In the genomic region with DNA sequence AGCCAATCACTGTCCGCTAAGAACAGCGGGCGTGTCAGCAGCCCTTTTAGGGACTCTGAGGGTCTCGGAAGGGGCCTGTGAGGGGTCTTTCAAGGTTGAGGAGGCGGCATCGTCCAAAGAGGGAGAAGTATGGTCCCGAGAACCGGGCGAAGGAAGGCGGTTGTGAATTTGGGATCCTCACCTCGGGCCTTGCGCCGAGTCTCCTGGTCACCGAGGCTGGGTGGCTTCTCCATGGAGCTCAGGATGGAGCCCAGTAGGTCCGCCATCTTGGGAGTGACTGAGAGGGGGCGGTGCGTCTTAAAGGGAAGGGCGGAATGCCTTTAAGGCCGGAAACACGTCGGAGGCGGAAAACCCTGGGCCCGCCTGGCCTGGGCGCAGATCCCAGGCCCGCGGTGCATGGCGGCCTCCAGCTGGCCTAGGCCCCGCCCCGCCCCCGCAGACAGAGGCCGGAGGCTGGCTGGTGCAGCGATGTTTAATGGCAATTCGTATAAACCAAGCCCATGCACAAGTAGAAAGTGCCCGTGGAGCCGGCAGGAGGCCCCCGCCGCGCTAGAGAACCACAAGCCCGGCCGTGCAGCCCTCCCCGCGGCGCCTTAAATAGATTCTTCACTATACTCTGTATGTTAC, we compare ENCODE assay signal across 8 cellular contexts. TPM values are rescaled to one million over a fixed set of nuclear protein-coding genes. Genes with fewer than 3 reads are reported as not detected.
DNase-seq lines count a peak whose midpoint lies in the region; ATAC-seq and TF ChIP-seq lines count a peak whose summit lies in the region.

A gene with protein sequence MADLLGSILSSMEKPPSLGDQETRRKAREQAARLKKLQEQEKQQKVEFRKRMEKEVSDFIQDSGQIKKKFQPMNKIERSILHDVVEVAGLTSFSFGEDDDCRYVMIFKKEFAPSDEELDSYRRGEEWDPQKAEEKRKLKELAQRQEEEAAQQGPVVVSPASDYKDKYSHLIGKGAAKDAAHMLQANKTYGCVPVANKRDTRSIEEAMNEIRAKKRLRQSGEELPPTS (minus strand): TSS at position 279 of the 627 bp plus-strand sequence. CDS start 13 bp downstream, at position 266.

- H3K4me1 ChIP-seq in adrenal gland (replicated peaks in 1 of 2) (peaks cover 19 to 35% of the 10 kb centered on the region in 2 donors), heart right ventricle (peaks cover 11 to 48% (median 40%) of the 10 kb centered on the region in 9 donors), upper lobe of right lung (peaks cover 25% of the 10 kb centered on the region)

- H3K9me3 ChIP-seq in adrenal gland (replicated peaks in 1 of 3) (no peaks in the 10 kb centered on the region), heart right ventricle (no peaks in the 10 kb centered on the region), upper lobe of right lung (no peaks in the 10 kb centered on the region)

- H3K4me1 Mint-ChIP-seq in progenitor cell of endocrine pancreas (ENCODE audit: low read depth) = peaks cover 23% of the 10 kb centered on the region

- H3K27me3 Mint-ChIP-seq in progenitor cell of endocrine pancreas = no peaks in the 10 kb centered on the region

- in situ Hi-C loops in GM13977 (cut with MboI; ENCODE audit: low pct_unique_long_range_greater_than_20kb, low sequenced_read_pairs, unreplicated experiment) = loop anchor here (10.0 kb wide), 1 partner anchor 97 kb away; no protein-coding TSS in a partner anchor

- H3K27me3 ChIP-seq in adrenal gland (no peaks in the 10 kb centered on the region), heart right ventricle (no peaks in the 10 kb centered on the region), upper lobe of right lung (no peaks in the 10 kb centered on the region)

- ATAC-seq in HG02852 (IDR thresholded peaks at IDR 0.05; ENCODE audit: unreplicated experiment) (peak; percentile 59), heart right ventricle (peak; percentile 78 to 91 (median 86)), upper lobe of right lung (peak; percentile 87)

- H3K36me3 Mint-ChIP-seq in progenitor cell of endocrine pancreas (ENCODE audit: insufficient read depth) = peaks cover 13% of the 10 kb centered on the region

- peak within 1 kb of the TSS; percentile 90 to 99 (median 97) for H3K27ac ChIP-seq in adrenal gland
- H3K27ac ChIP-seq in heart right ventricle = peak within 1 kb of the TSS; percentile 89 to 97 (median 96)
- H3K27ac ChIP-seq in upper lobe of right lung = peak within 1 kb of the TSS; percentile 96

- H3K36me3 ChIP-seq in adrenal gland (replicated peaks in 1 of 2) (peaks cover 0 to 21% of the 10 kb centered on the region in 2 donors), heart right ventricle (peaks cover 0 to 56% (median 14%) of the 10 kb centered on the region in 9 donors), upper lobe of right lung (peaks cover 21% of the 10 kb centered on the region)

- intact Hi-C loops in adrenal gland (cut with DNase I) = no loop called here
- intact Hi-C loops in heart right ventricle (cut with DNase I) = loop anchor here in 7 of 10 donors (1.0 to 5.0 kb wide), 9 partner anchors 17 to 60 kb away; a partner anchor contains a TSS
- intact Hi-C loops in upper lobe of right lung (cut with DNase I) = no loop called here

- H3K9me3 Mint-ChIP-seq in progenitor cell of endocrine pancreas (ENCODE audit: low read depth) = no peaks in the 10 kb centered on the region

- TF ChIP-seq POLR2A in adrenal gland (IDR thresholded peaks at IDR 0.05) = peak; percentile 78 to 80

- TF ChIP-seq CTCF in GM13977 (IDR thresholded peaks at IDR 0.05; ENCODE audit: extremely low read depth, insufficient read depth, missing control alignments) (no peak), adrenal gland (IDR thresholded peaks at IDR 0.05) (peak in 1 of 6 experiments; percentile 11), heart right ventricle (IDR thresholded peaks at IDR 0.05) (peak in 3 of 9 donors; percentile 16 to 41 (median 29)), progenitor cell of endocrine pancreas (IDR thresholded peaks at IDR 0.05; ENCODE audit: unreplicated experiment) (no peak), upper lobe of right lung (IDR thresholded peaks at IDR 0.05) (no peak)

- peak; percentile 97 for DNase-seq in GM13977 (ENCODE audit: low spot score)
- DNase-seq in NCI-H1436 treated with DMSO at 0.1 percent for 48 hours (lab: John Stamatoyannopoulos, UW) = peak; percentile 77
- DNase-seq in T-helper 1 cell = peak; percentile 86 to 97 (median 89)
- DNase-seq in adrenal gland = peak; percentile 93 to 98 (median 95)
- DNase-seq in heart right ventricle = peak; percentile 92 to 94
- peak; percentile 94 for DNase-seq in progenitor cell of endocrine pancreas (ENCODE audit: low spot score, unreplicated experiment)
- DNase-seq in upper lobe of right lung = peak; percentile 96

- peak within 1 kb of the TSS; percentile 81 to 93 (median 86) for H3K4me3 ChIP-seq in adrenal gland
- peak within 1 kb of the TSS; percentile 53 to 82 (median 72) for H3K4me3 ChIP-seq in heart right ventricle
- H3K4me3 ChIP-seq in upper lobe of right lung = peak within 1 kb of the TSS; percentile 71

- WGBS in adrenal gland, 4 donors = 0 to 1% (median 0%) methylated on average over 10 to 43 of the region's 43 CpGs
- 0% methylated on average over 43 of the region's 43 CpGs for WGBS in heart right ventricle, 2 donors

- no peak within 1 kb of the TSS for H3K27ac Mint-ChIP-seq in progenitor cell of endocrine pancreas

- no peak within 1 kb of the TSS for H3K4me3 Mint-ChIP-seq in progenitor cell of endocrine pancreas (ENCODE audit: low read depth)

RNA-seq across cellular contexts. Expression of the gene that starts here (rescaled TPM):
- total RNA-seq in adrenal gland (10 to 100 TPM; 44.3 to 78.8 (median 63.3) TPM), heart right ventricle (100 to 1,000 TPM in 9 of 10 donors, 10 to 100 TPM in 1; 95.5 to 189 (median 135) TPM), progenitor cell of endocrine pancreas (70.3 and 71.4 TPM in 2 replicates), upper lobe of right lung (64.8 TPM)
- polyA plus RNA-seq in adrenal gland (100 to 1,000 TPM in 1 of 3 donors, 10 to 100 TPM in 2; 67.1 to 114 (median 82.9) TPM), heart right ventricle (100 to 1,000 TPM; 134 to 157 TPM)

Comparison
In these comparisons a context has a peak if more than half of its experiments do, and no peak if none do; other contexts are left out.
1. Peak in every context shown above with its lines: DNase-seq, ATAC-seq, H3K4me3 ChIP-seq and H3K27ac ChIP-seq.
2. intact Hi-C loops: an anchor here in heart right ventricle (1.0 to 5.0 kb wide); none called in adrenal gland and upper lobe of right lung.